ENCODE assay signal across 8 cellular contexts in the genomic region with DNA sequence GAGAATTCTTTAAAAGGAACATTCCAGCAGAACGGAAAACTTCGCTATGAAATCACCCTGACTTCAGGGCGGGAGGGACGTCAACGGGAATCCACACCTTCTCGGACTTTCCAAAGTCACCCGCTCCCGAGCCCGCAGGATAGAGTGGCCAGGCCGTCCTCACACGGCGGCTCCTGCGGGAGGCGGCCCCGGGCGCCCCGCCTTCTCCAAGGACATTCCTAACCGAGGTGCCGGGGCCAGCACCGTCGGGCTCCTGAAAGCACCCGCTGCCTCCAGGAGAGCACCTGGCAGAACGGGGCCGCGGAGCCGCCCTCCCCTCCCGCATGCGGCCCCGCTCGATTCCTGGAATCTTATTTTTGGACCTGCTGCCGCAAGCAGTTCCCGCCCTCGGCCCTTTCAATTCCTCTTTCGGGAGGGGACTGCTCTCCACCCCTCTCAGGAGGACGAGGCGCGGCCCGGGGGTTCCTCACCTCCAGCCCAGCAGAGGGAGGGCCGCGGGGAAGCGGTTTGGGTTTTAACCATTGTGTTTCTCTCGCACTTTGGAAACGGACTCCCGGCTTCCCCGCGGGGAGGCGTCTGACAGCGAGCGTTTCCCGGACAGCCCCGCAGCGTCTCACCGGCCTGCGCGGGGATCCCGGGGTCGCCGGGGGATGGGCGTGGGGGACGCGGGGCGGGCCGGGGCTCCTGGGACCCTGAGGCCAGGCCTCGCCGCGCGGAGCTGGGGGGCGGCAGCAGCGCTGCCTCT. TPM values are rescaled to one million over a fixed set of nuclear protein-coding genes. Genes with fewer than 3 reads are reported as not detected.
DNase-seq lines count a peak whose midpoint lies in the region; ATAC-seq and TF ChIP-seq lines count a peak whose summit lies in the region.

No MANE protein-coding gene starts in this region.

- peaks cover 8% of the 10 kb centered on the region for H3K9me3 Mint-ChIP-seq in activated T-helper 17 cell treated with anti-CD3 and anti-CD28 coated beads, Interleukin-2, amount 50 U/mL, for 72 hours
- peaks cover 12% of the 10 kb centered on the region for H3K9me3 Mint-ChIP-seq in neural progenitor cell

- peaks cover 9% of the 10 kb centered on the region for H4K20me1 ChIP-seq in neural progenitor cell (ENCODE audit: low read depth)

- peak; percentile 16 to 36 for TF ChIP-seq POLR2A in gastroesophageal sphincter (IDR thresholded peaks at IDR 0.05)

- H3K4me1 ChIP-seq in gastroesophageal sphincter: peaks cover 0 to 75% (median 16%) of the 10 kb centered on the region in 3 donors
- H3K4me1 ChIP-seq in neural progenitor cell: peaks cover 53% of the 10 kb centered on the region

- peak; percentile 61 for DNase-seq in DMS79 treated with DMSO at 0.1 percent for 48 hours (lab: John Stamatoyannopoulos, UW)
- DNase-seq in neural progenitor cell (ENCODE audit: low spot score): peak; percentile 72
- no peak for DNase-seq in LoVo (ENCODE audit: low spot score)
- DNase-seq in cerebellar nuclear complex (lab: John Stamatoyannopoulos, UW): no peak
- no peak for DNase-seq in foreskin melanocyte

- peak overlapping the region; percentile 60 to 95 for H3K4me3 ChIP-seq in gastroesophageal sphincter
- peak overlapping the region; percentile 54 for H3K4me3 ChIP-seq in neural progenitor cell

- H3K36me3 ChIP-seq in gastroesophageal sphincter (peaks cover 0 to 11% of the 10 kb centered on the region in 2 donors), neural progenitor cell (no peaks in the 10 kb centered on the region)

- TF ChIP-seq CTCF in gastroesophageal sphincter (IDR thresholded peaks at IDR 0.05) (peak in 2 of 4 experiments; percentile 2 to 17), neural progenitor cell (IDR thresholded peaks at IDR 0.05) (no peak)

- H3K4me3 Mint-ChIP-seq in activated T-helper 17 cell treated with anti-CD3 and anti-CD28 coated beads, Interleukin-2, amount 50 U/mL, for 72 hours: peak overlapping the region; percentile 65
- H3K4me3 Mint-ChIP-seq in neural progenitor cell: peak overlapping the region; percentile 86

- H3K79me2 ChIP-seq in neural progenitor cell (ENCODE audit: low read depth): peaks cover 15% of the 10 kb centered on the region

- ATAC-seq in HG02973 (IDR thresholded peaks at IDR 0.05; ENCODE audit: unreplicated experiment): peak; percentile 51
- peak; percentile 26 for ATAC-seq in activated T-helper 17 cell treated with anti-CD3 and anti-CD28 coated beads, Interleukin-2, amount 50 U/mL, for 72 hours (replicated peaks)
- peak; percentile 34 for ATAC-seq in gastroesophageal sphincter

- H3K9me3 ChIP-seq in gastroesophageal sphincter (no peaks in the 10 kb centered on the region), neural progenitor cell (ENCODE audit: low read depth) (no peaks in the 10 kb centered on the region)

- no peak overlapping the region for H3K27ac Mint-ChIP-seq in activated T-helper 17 cell treated with anti-CD3 and anti-CD28 coated beads, Interleukin-2, amount 50 U/mL, for 72 hours
- H3K27ac Mint-ChIP-seq in neural progenitor cell: no peak overlapping the region

- no peak for TF ChIP-seq EP300 in gastroesophageal sphincter (IDR thresholded peaks at IDR 0.05)

- H3K4me1 Mint-ChIP-seq in activated T-helper 17 cell treated with anti-CD3 and anti-CD28 coated beads, Interleukin-2, amount 50 U/mL, for 72 hours: peaks cover 14% of the 10 kb centered on the region
- H3K4me1 Mint-ChIP-seq in neural progenitor cell: peaks cover 64% of the 10 kb centered on the region

- no CpG with 5 or more reads among the region's 69 CpGs for WGBS in gastroesophageal sphincter (ENCODE audit: low coverage in 1 of 2), 2 donors

- peaks cover 30% of the 10 kb centered on the region for H3K27me3 Mint-ChIP-seq in activated T-helper 17 cell treated with anti-CD3 and anti-CD28 coated beads, Interleukin-2, amount 50 U/mL, for 72 hours
- H3K27me3 Mint-ChIP-seq in neural progenitor cell (ENCODE audit: insufficient read depth, low read depth): peaks cover 40% of the 10 kb centered on the region

- peaks cover 6% of the 10 kb centered on the region for H3K36me3 Mint-ChIP-seq in activated T-helper 17 cell treated with anti-CD3 and anti-CD28 coated beads, Interleukin-2, amount 50 U/mL, for 72 hours (ENCODE audit: low read depth)
- peaks cover 13% of the 10 kb centered on the region for H3K36me3 Mint-ChIP-seq in neural progenitor cell

- peak overlapping the region; percentile 91 to 98 (median 96) for H3K27ac ChIP-seq in gastroesophageal sphincter
- no peak overlapping the region for H3K27ac ChIP-seq in neural progenitor cell

- peak overlapping the region; percentile 79 for H3K4me2 ChIP-seq in neural progenitor cell

- H2AFZ ChIP-seq in neural progenitor cell (replicated peaks): peak overlapping the region; percentile 76

- no peak overlapping the region for H3K9ac ChIP-seq in neural progenitor cell

- peaks cover 69% of the 10 kb centered on the region for H3F3A ChIP-seq in neural progenitor cell (ENCODE audit: low read depth)

- H3K27me3 ChIP-seq in gastroesophageal sphincter: no peaks in the 10 kb centered on the region
- H3K27me3 ChIP-seq in neural progenitor cell: peaks cover 38% of the 10 kb centered on the region

RNA-seq across cellular contexts. Expression of gene GAS6, which starts 0.9 kb away (rescaled TPM):
- under 1 TPM; 0.56 to 0.58 TPM for total RNA-seq in activated T-helper 17 cell treated with anti-CD3 and anti-CD28 coated beads, Interleukin-2, amount 50 U/mL, for 72 hours
- total RNA-seq in gastroesophageal sphincter (100 to 1,000 TPM; 132 to 392 (median 217) TPM), neural progenitor cell (ENCODE audit: low replicate concordance) (12.8 and 31.7 TPM in 2 replicates)

Comparison
In these comparisons a context has a peak if more than half of its experiments do, and no peak if none do; other contexts are left out.
1. DNase-seq: peak in DMS79 treated with DMSO at 0.1 percent for 48 hours (single experiment) and neural progenitor cell (single experiment); none in LoVo (single experiment), cerebellar nuclear complex (0 of 2) and foreskin melanocyte (single experiment).
2. Peak in every context shown above with its lines, with median percentiles within 50 percentile points of each other: ATAC-seq.